Comparison of ENCODE assay signal across 8 cellular contexts in the genomic region with DNA sequence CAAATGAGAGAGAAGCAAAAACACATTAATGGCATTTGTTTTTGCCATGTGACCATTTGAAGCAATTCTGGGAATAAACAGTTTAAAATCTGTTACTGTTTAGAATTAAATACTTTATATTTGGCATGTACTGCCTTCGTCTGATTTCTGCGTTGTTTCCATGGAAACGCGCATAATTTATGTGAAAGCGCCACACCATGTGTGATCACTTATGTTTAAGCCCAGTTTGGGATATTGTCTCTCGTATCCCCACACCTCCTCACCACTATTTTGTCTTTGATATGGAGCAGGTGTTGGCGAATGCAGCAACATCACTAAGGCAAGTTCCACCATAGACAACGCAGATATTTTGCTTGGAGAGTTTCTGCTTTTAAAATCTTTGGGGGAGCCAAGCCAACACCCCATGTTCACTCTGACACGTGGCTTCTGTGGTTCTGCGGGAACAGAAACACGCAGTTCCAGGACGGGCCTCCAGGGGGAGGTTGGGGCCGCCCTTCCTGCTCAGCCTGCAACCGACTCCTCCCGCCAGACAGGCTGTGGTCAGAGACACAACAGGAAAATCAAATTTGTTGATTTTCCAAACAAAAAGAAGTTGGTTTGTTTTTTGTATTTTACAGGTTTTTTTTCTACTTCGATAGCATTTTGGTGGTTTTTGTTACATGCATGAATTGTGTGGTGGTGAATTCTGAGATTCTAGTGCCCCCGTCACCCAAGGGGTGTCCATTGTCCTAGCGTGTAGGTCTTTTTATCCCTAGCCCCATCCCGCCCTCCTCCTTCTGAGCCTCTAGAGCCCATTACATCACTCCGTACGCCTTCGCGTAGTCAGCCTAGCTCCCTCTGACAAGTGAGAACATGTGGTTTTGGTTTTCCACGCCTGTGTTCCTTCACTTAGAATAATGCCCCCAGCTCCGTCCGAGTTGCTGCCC.
DNase-seq lines count a peak whose midpoint lies in the region; ATAC-seq and TF ChIP-seq lines count a peak whose summit lies in the region.

No MANE protein-coding gene starts in this region.

- peaks cover 6% of the 10 kb centered on the region for H3K36me3 Mint-ChIP-seq in activated T-helper 1 cell treated with anti-CD3 and anti-CD28 coated beads, Interleukin-12 subunit alpha, Interleukin-12 subunit beta, Interleukin-2, Interleukin-4 antibody, amounts not matched to agents 30 ng/mL and 10 ng/mL and 1 ng/mL, durations not matched to agents 14 hours and 24 hours and 36 hours (ENCODE audit: low read depth)

- H3K27ac Mint-ChIP-seq in activated T-helper 1 cell treated with anti-CD3 and anti-CD28 coated beads, Interleukin-12 subunit alpha, Interleukin-12 subunit beta, Interleukin-2, Interleukin-4 antibody, amounts not matched to agents 30 ng/mL and 10 ng/mL and 1 ng/mL, durations not matched to agents 14 hours and 24 hours and 36 hours: peak overlapping the region; percentile 44

- peaks cover 4% of the 10 kb centered on the region for H3K27me3 Mint-ChIP-seq in activated T-helper 1 cell treated with anti-CD3 and anti-CD28 coated beads, Interleukin-12 subunit alpha, Interleukin-12 subunit beta, Interleukin-2, Interleukin-4 antibody, amounts not matched to agents 30 ng/mL and 10 ng/mL and 1 ng/mL, durations not matched to agents 14 hours and 24 hours and 36 hours (ENCODE audit: insufficient read depth)

- ATAC-seq in thoracic aorta (ENCODE audit: insufficient number of reproducible peaks, low FRiP score, low read depth) (peak; percentile 69), HG03378 (IDR thresholded peaks at IDR 0.05; ENCODE audit: unreplicated experiment) (no peak)

- H3K9me3 Mint-ChIP-seq in activated T-helper 1 cell treated with anti-CD3 and anti-CD28 coated beads, Interleukin-12 subunit alpha, Interleukin-12 subunit beta, Interleukin-2, Interleukin-4 antibody, amounts not matched to agents 30 ng/mL and 10 ng/mL and 1 ng/mL, durations not matched to agents 14 hours and 24 hours and 36 hours: peaks cover 7% of the 10 kb centered on the region

- H3K4me3 ChIP-seq in fibroblast of the aortic adventitia (ENCODE audit: low read depth, low read length): no peak overlapping the region
- peak overlapping the region; percentile 17 for H3K4me3 ChIP-seq in thoracic aorta

- no peaks in the 10 kb centered on the region for H3K9me3 ChIP-seq in thoracic aorta

- DNase-seq in activated gamma-delta T cell treated with Interleukin-2 at 50 U/mL for 16 hours (peak; percentile 55), activated gamma-delta T cell (lab: John Stamatoyannopoulos, UW) (no peak), NOMO-1 treated with DMSO at 0.1 percent for 48 hours (lab: John Stamatoyannopoulos, UW; ENCODE audit: unreplicated experiment) (peak; percentile 38), fibroblast of the aortic adventitia (ENCODE audit: low read depth) (peak; percentile 38), non-pigmented ciliary epithelial cell (ENCODE audit: low read depth) (peak; percentile 4), thoracic aorta (ENCODE audit: low spot score) (no peak)
- peak; percentile 54 for DNase-seq in activated T-helper 1 cell treated with anti-CD3 and anti-CD28 coated beads, Interleukin-12 subunit alpha, Interleukin-12 subunit beta, Interleukin-2, Interleukin-4 antibody, amounts not matched to agents 30 ng/mL and 10 ng/mL and 1 ng/mL, durations not matched to agents 14 hours and 24 hours and 36 hours (ENCODE audit: low spot score)

- H3K27ac ChIP-seq in thoracic aorta: no peak overlapping the region

- no peak overlapping the region for H3K4me3 Mint-ChIP-seq in activated T-helper 1 cell treated with anti-CD3 and anti-CD28 coated beads, Interleukin-12 subunit alpha, Interleukin-12 subunit beta, Interleukin-2, Interleukin-4 antibody, amounts not matched to agents 30 ng/mL and 10 ng/mL and 1 ng/mL, durations not matched to agents 14 hours and 24 hours and 36 hours

- no peaks in the 10 kb centered on the region for H3K27me3 ChIP-seq in thoracic aorta (replicated peaks; ENCODE audit: insufficient read depth)

- intact Hi-C loops in activated T-helper 1 cell treated with anti-CD3 and anti-CD28 coated beads, Interleukin-12 subunit alpha, Interleukin-12 subunit beta, Interleukin-2, Interleukin-4 antibody, amounts not matched to agents 30 ng/mL and 10 ng/mL and 1 ng/mL, durations not matched to agents 14 hours and 24 hours and 36 hours (cut with micrococcal nuclease): loop anchor here (2.0 to 10.0 kb wide), 4 partner anchors 16 to 476 kb away; a partner anchor contains a TSS

- H3K4me1 ChIP-seq in thoracic aorta (ENCODE audit: control insufficient read depth in 1 of 2, low read depth in 2 of 2): no peaks in the 10 kb centered on the region

- peak; percentile 81 for TF ChIP-seq CTCF in fibroblast of the aortic adventitia (IDR thresholded peaks at IDR 0.05; ENCODE audit: insufficient read depth, low read length)
- peak; percentile 79 for TF ChIP-seq CTCF in thoracic aorta (IDR thresholded peaks at IDR 0.05)

- H3K36me3 ChIP-seq in thoracic aorta: no peaks in the 10 kb centered on the region

- H3K4me1 Mint-ChIP-seq in activated T-helper 1 cell treated with anti-CD3 and anti-CD28 coated beads, Interleukin-12 subunit alpha, Interleukin-12 subunit beta, Interleukin-2, Interleukin-4 antibody, amounts not matched to agents 30 ng/mL and 10 ng/mL and 1 ng/mL, durations not matched to agents 14 hours and 24 hours and 36 hours (ENCODE audit: low read depth): peaks cover 56% of the 10 kb centered on the region

Comparison
In these comparisons a context has a peak if more than half of its experiments do, and no peak if none do; other contexts are left out.
1. DNase-seq: peak in activated gamma-delta T cell treated with Interleukin-2 at 50 U/mL for 16 hours (single experiment), NOMO-1 treated with DMSO at 0.1 percent for 48 hours (single experiment), activated T-helper 1 cell treated with anti-CD3 and anti-CD28 coated beads, Interleukin-12 subunit alpha, Interleukin-12 subunit beta, Interleukin-2, Interleukin-4 antibody, amounts not matched to agents 30 ng/mL and 10 ng/mL and 1 ng/mL, durations not matched to agents 14 hours and 24 hours and 36 hours (single experiment), fibroblast of the aortic adventitia (single experiment) and non-pigmented ciliary epithelial cell (single experiment); none in activated gamma-delta T cell (single experiment) and thoracic aorta (single experiment).